ENCODE assay signal across 8 cellular contexts in genomic region chr10:84329094-84329611, GRCh38.
DNase-seq lines count a peak whose midpoint lies in the region; ATAC-seq lines count a peak whose summit lies in the region.

No MANE protein-coding gene starts in this region.

- ATAC-seq in GM18520 (IDR thresholded peaks at IDR 0.05; ENCODE audit: unreplicated experiment), result peak; percentile 20
- ATAC-seq in HG03442 (IDR thresholded peaks at IDR 0.05; ENCODE audit: unreplicated experiment), result peak; percentile 15

- DNase-seq in AG08396 (ENCODE audit: low spot score) (peak; percentile 34), SW480 (ENCODE audit: low spot score) (peak; percentile 22), astrocyte of the hippocampus (ENCODE audit: low read depth, low spot score) (peak; percentile 68), left kidney (ENCODE audit: low read depth, low spot score) (peak; percentile 71), MV-4-11 (lab: John Stamatoyannopoulos, UW) (no peak)
- DNase-seq in stimulated activated CD8-positive, alpha-beta memory T cell treated with anti-CD3 and anti-CD28 coated beads, Interleukin-12 subunit alpha, Interleukin-12 subunit beta, amount 100 ng/mL, for 1 hour (ENCODE audit: low read depth), result peak; percentile 45
